In genomic region chr3:148727242-148727641, GRCh38 we compare ENCODE assay signal across 9 cellular contexts. TPM values are rescaled to one million over a fixed set of nuclear protein-coding genes. Genes with fewer than 3 reads are reported as not detected.
DNase-seq lines count a peak whose midpoint lies in the region; ATAC-seq, FAIRE-seq and TF ChIP-seq lines count a peak whose summit lies in the region.
"Had no signal": no experiment of that assay in that cellular context is flagged by ENCODE, and none has a peak within 500 bp of the region (broad histone marks: within the 10 kb centered on the region; RNA-seq: fewer than 3 reads in every experiment).

No MANE protein-coding gene starts in this region.

- no peaks in the 10 kb centered on the region for H3K36me3 Mint-ChIP-seq in WTC11

- no peaks in the 10 kb centered on the region for H3K27me3 Mint-ChIP-seq in WTC11 (ENCODE audit: low read depth)
- H3K27me3 Mint-ChIP-seq: stimulated activated naive CD8-positive, alpha-beta T cell treated with anti-CD3 and anti-CD28 coated beads, Interleukin-15, Interleukin-2, amounts not matched to agents 100 ng/mL and 50 ng/mL, for 24 hours had no signal

- CTCF ChIA-PET in WTC11 (lab: Charles Lee) = interaction anchor here (0.8 to 2.8 kb wide), 11 partner anchors 9 to 346 kb away, joined by 3 to 23 read pairs (median 5); no protein-coding TSS in a partner anchor

- no peaks in the 10 kb centered on the region for H3K36me3 ChIP-seq in iPS DF 6.9 (ENCODE audit: control insufficient read depth, insufficient read depth, low read length)

- no peak overlapping the region for H3K27ac ChIP-seq in iPS DF 6.9 (ENCODE audit: low read length)

- ATAC-seq in GM18511 (IDR thresholded peaks at IDR 0.05; ENCODE audit: unreplicated experiment) = peak; percentile 79
- ATAC-seq in HG02938 (IDR thresholded peaks at IDR 0.05; ENCODE audit: unreplicated experiment) = peak; percentile 75
- ATAC-seq in WTC11 = peak; percentile 98
- ATAC-seq in HG02840 (IDR thresholded peaks at IDR 0.05; ENCODE audit: low FRiP score, unreplicated experiment) = no peak

- no peak overlapping the region for H3K4me3 Mint-ChIP-seq in WTC11
- H3K4me3 Mint-ChIP-seq: stimulated activated naive CD8-positive, alpha-beta T cell treated with anti-CD3 and anti-CD28 coated beads, Interleukin-15, Interleukin-2, amounts not matched to agents 100 ng/mL and 50 ng/mL, for 24 hours had no signal

- no peak overlapping the region for H3K27ac Mint-ChIP-seq in WTC11
- H3K27ac Mint-ChIP-seq: stimulated activated naive CD8-positive, alpha-beta T cell treated with anti-CD3 and anti-CD28 coated beads, Interleukin-15, Interleukin-2, amounts not matched to agents 100 ng/mL and 50 ng/mL, for 24 hours had no signal

- H3K9me3 Mint-ChIP-seq in WTC11 = no peaks in the 10 kb centered on the region

- POLR2A ChIA-PET in WTC11 (lab: Charles Lee) = no interaction called here

- H3K4me1 ChIP-seq in iPS DF 6.9 (ENCODE audit: control insufficient read depth, insufficient read depth, low read length) = no peaks in the 10 kb centered on the region

- DNase-seq in AG20443 (ENCODE audit: low spot score) (peak; percentile 46), NCI-H1930 (lab: John Stamatoyannopoulos, UW) (peak; percentile 0 to 49), WTC11 (ENCODE audit: low spot score) (peak; percentile 56), iPS DF 6.9 (ENCODE audit: low read depth, low spot score) (peak; percentile 39), urothelium cell line (ENCODE audit: low spot score) (peak; percentile 34)

- no peak overlapping the region for H3K4me3 ChIP-seq in iPS DF 6.9 (ENCODE audit: low read length)

- FAIRE-seq in urothelium cell line (lab: Jason Lieb, UNC) = no peak

- TF ChIP-seq CTCF in WTC11 (IDR thresholded peaks at IDR 0.05) = peak; percentile 43; the same call in 1 of the 2 replicates

- no peaks in the 10 kb centered on the region for H3K27me3 ChIP-seq in iPS DF 6.9 (ENCODE audit: control insufficient read depth, insufficient read depth, low read length)

- WGBS in iPS DF 6.9 (ENCODE audit: insufficient coverage, insufficient read length) = no CpG with 5 or more reads among the region's 5 CpGs

- H3K4me1 Mint-ChIP-seq in WTC11 = peaks cover 4% of the 10 kb centered on the region; the same call in 1 of the 2 replicates

- no peaks in the 10 kb centered on the region for H3K9me3 ChIP-seq in iPS DF 6.9 (ENCODE audit: control insufficient read depth, insufficient read depth, low read length)

TF ChIP-seq in WTC11, 78 proteins besides CTCF, POLR2A, EP300 and RAD21:
- no peak for TF ChIP-seq ZNF138 (CRISPR knock-in tag; conservative IDR thresholded peaks at IDR 0.05)
- no peak for TF ChIP-seq PRDM15 (CRISPR knock-in tag; IDR thresholded peaks at IDR 0.05)
- TF ChIP-seq GTF2I (CRISPR knock-in tag; conservative IDR thresholded peaks at IDR 0.05) = no peak
- TF ChIP-seq ZNF232 (CRISPR knock-in tag; IDR thresholded peaks at IDR 0.05) = no peak
- no peak for TF ChIP-seq GABPB1 (CRISPR knock-in tag; IDR thresholded peaks at IDR 0.05)
- no peak for TF ChIP-seq ETV6 (CRISPR knock-in tag; IDR thresholded peaks at IDR 0.05)
- TF ChIP-seq EMX1 (CRISPR knock-in tag; IDR thresholded peaks at IDR 0.05) = no peak
- TF ChIP-seq SMAD3 (CRISPR knock-in tag; IDR thresholded peaks at IDR 0.05; ENCODE audit: borderline replicate concordance) = no peak
- no peak for TF ChIP-seq FOXJ3 (CRISPR knock-in tag; IDR thresholded peaks at IDR 0.05; ENCODE audit: borderline replicate concordance)

RNA-seq across cellular contexts. Expression of gene AGTR1, which starts 29.5 kb away (rescaled TPM):
- total RNA-seq in WTC11 (2021) = 0.13 to 0.25 TPM in 2 of 3 replicates, not detected in the other
